8 cellular contexts compared by ENCODE assay signal in genomic region chr17:62892870-62893338, GRCh38.
DNase-seq lines count a peak whose midpoint lies in the region; ATAC-seq, FAIRE-seq and TF ChIP-seq lines count a peak whose summit lies in the region.

No MANE protein-coding gene starts in this region.

- peaks cover 1 to 14% (median 3%) of the 10 kb centered on the region in 5 donors for H3K27me3 Mint-ChIP-seq in naive thymus-derived CD4-positive, alpha-beta T cell

- peak overlapping the region; percentile 3 for H2AFZ ChIP-seq in endothelial cell of umbilical vein (ENCODE audit: low read depth, low read length)

- peak; percentile 90 for FAIRE-seq in endothelial cell of umbilical vein (lab: Jason Lieb, UNC)

- H3K4me1 Mint-ChIP-seq in naive thymus-derived CD4-positive, alpha-beta T cell: peaks cover 0 to 12% (median 8%) of the 10 kb centered on the region in 7 donors

- peak; percentile 1 to 5 for DNase-seq in activated CD4-positive, alpha-beta T cell treated with anti-CD3 and anti-CD28 coated beads for 4 hours
- no peak for DNase-seq in activated CD4-positive, alpha-beta T cell treated with anti-CD3 and anti-CD28 coated beads for 1 hour
- DNase-seq in RWPE1 (ENCODE audit: low spot score): peak; percentile 94
- DNase-seq in endothelial cell of umbilical vein (ENCODE audit: low read depth, low spot score): peak; percentile 83
- peak in 1 of 9 donors; percentile 1 for DNase-seq in naive thymus-derived CD4-positive, alpha-beta T cell
- no peak for DNase-seq in HUDEP-2 (lab: John Stamatoyannopoulos, UW; ENCODE audit: unreplicated experiment in 76 of 76)
- DNase-seq in cerebellum (ENCODE audit: low spot score): no peak

- TF ChIP-seq CTCF in RWPE1 (conservative IDR thresholded peaks at IDR 0.05; ENCODE audit: low read depth): no peak
- TF ChIP-seq CTCF in endothelial cell of umbilical vein (IDR thresholded peaks at IDR 0.05; ENCODE audit: extremely low read depth in 1 of 2, insufficient read depth in 1 of 2, low read depth in 1 of 2, low read length in 2 of 2): no peak

- H3K9me3 ChIP-seq in endothelial cell of umbilical vein (replicated peaks; ENCODE audit: control insufficient read depth, insufficient read depth, low read length): no peaks in the 10 kb centered on the region
- H3K9me3 ChIP-seq in naive thymus-derived CD4-positive, alpha-beta T cell (ENCODE audit: control insufficient read depth in 2 of 3, low read length in 3 of 3): no peaks in the 10 kb centered on the region

- H3K9ac ChIP-seq in endothelial cell of umbilical vein (replicated peaks; ENCODE audit: extremely low read depth, insufficient read depth, low read length): peak overlapping the region; percentile 50

- H3K9me1 ChIP-seq in endothelial cell of umbilical vein (replicated peaks; ENCODE audit: control insufficient read depth, extremely low read depth, insufficient read depth, low read length): no peaks in the 10 kb centered on the region

- H4K20me1 ChIP-seq in endothelial cell of umbilical vein (replicated peaks; ENCODE audit: control insufficient read depth, extremely low read depth, insufficient read depth, low read length): no peaks in the 10 kb centered on the region

- dilution Hi-C loops in endothelial cell of umbilical vein (cut with MboI; ENCODE audit: extremely low pct_ligation_motif_present, low sequenced_read_pairs): no loop called here

- CTCF ChIA-PET in RWPE1 (lab: Yijun Ruan, JAX): no interaction called here
- CTCF ChIA-PET in endothelial cell of umbilical vein (lab: Charles Lee): interaction anchor here (1.4 to 1.8 kb wide), 2 partner anchors 26 to 340 kb away, joined by 3 to 6 read pairs; no protein-coding TSS in a partner anchor
- CTCF ChIA-PET in naive thymus-derived CD4-positive, alpha-beta T cell (lab: Charles Lee): no interaction called here

- H3K27ac ChIP-seq in RWPE1: peak overlapping the region; percentile 91
- peak overlapping the region; percentile 10 for H3K27ac ChIP-seq in endothelial cell of umbilical vein (ENCODE audit: insufficient read depth, low read depth, low read length)
- H3K27ac ChIP-seq in naive thymus-derived CD4-positive, alpha-beta T cell (ENCODE audit: low read depth, low read length): no peak overlapping the region

- no peaks in the 10 kb centered on the region for H3K36me3 ChIP-seq in endothelial cell of umbilical vein (ENCODE audit: control insufficient read depth in 2 of 2, extremely low read depth in 1 of 2, insufficient read depth in 2 of 2, low read length in 2 of 2)
- H3K36me3 ChIP-seq in naive thymus-derived CD4-positive, alpha-beta T cell (ENCODE audit: control insufficient read depth in 2 of 3, insufficient read depth in 3 of 3, low read length in 3 of 3): no peaks in the 10 kb centered on the region

- H3K4me3 ChIP-seq in endothelial cell of umbilical vein (replicated peaks in 1 of 3; ENCODE audit: insufficient read depth in 1 of 3, low read depth in 1 of 3, low read length in 3 of 3): no peak overlapping the region
- H3K4me3 ChIP-seq in naive thymus-derived CD4-positive, alpha-beta T cell (ENCODE audit: low read length): no peak overlapping the region

- H3K79me2 ChIP-seq in endothelial cell of umbilical vein (ENCODE audit: control insufficient read depth, insufficient read depth, low read length): no peaks in the 10 kb centered on the region

- TF ChIP-seq POLR2A in endothelial cell of umbilical vein (IDR thresholded peaks at IDR 0.05; ENCODE audit: low read depth, low read length): no peak

- peak overlapping the region in 3 of 9 donors; percentile 5 to 87 (median 51) for H3K27ac Mint-ChIP-seq in naive thymus-derived CD4-positive, alpha-beta T cell

- intact Hi-C loops in endothelial cell of umbilical vein (cut with micrococcal nuclease): loop anchor here (2.0 to 5.0 kb wide), 2 partner anchors 71 to 74 kb away; partner anchors contain the start of gene TANC2
- intact Hi-C loops in naive thymus-derived CD4-positive, alpha-beta T cell (cut with micrococcal nuclease): loop anchor here in 1 of 2 donors (5.0 kb wide), 1 partner anchor 74 kb away; the partner anchor contains the start of gene TANC2

- no peak overlapping the region for H3K4me3 Mint-ChIP-seq in naive thymus-derived CD4-positive, alpha-beta T cell

- BruUV-seq in endothelial cell of umbilical vein (replicated peaks; lab: Mats Ljungman, UMichigan): no TSS peak

- POLR2A ChIA-PET in RWPE1 (lab: Yijun Ruan, JAX; ENCODE audit: low non-redundant PET): interaction anchor here (0.6 kb wide), 1 partner anchor 15 kb away, joined by 3 read pairs; no protein-coding TSS in a partner anchor
- POLR2A ChIA-PET in endothelial cell of umbilical vein (lab: Charles Lee): no interaction called here
- POLR2A ChIA-PET in naive thymus-derived CD4-positive, alpha-beta T cell (lab: Charles Lee): no interaction called here

- peak overlapping the region; percentile 63 for H3K4me2 ChIP-seq in endothelial cell of umbilical vein (ENCODE audit: insufficient read depth, low read length)

- H3K9me3 Mint-ChIP-seq in naive thymus-derived CD4-positive, alpha-beta T cell: peaks cover 0 to 8% (median 1%) of the 10 kb centered on the region in 11 donors

- ATAC-seq in naive thymus-derived CD4-positive, alpha-beta T cell: peak; percentile 86
- ATAC-seq in HG03571 (IDR thresholded peaks at IDR 0.05; ENCODE audit: unreplicated experiment): no peak

- no peaks in the 10 kb centered on the region for H3K27me3 ChIP-seq in endothelial cell of umbilical vein (ENCODE audit: control insufficient read depth in 2 of 2, insufficient read depth in 2 of 2, low read length in 2 of 2)
- no peaks in the 10 kb centered on the region for H3K27me3 ChIP-seq in naive thymus-derived CD4-positive, alpha-beta T cell (ENCODE audit: control insufficient read depth in 2 of 2, insufficient read depth in 2 of 2, low read length in 2 of 2)

- peaks cover 37% of the 10 kb centered on the region for H3K4me1 ChIP-seq in endothelial cell of umbilical vein (ENCODE audit: control insufficient read depth, extremely low read depth, insufficient read depth, low read length)
- H3K4me1 ChIP-seq in naive thymus-derived CD4-positive, alpha-beta T cell (ENCODE audit: control insufficient read depth in 2 of 2, insufficient read depth in 2 of 2, low read length in 2 of 2): no peaks in the 10 kb centered on the region

- peaks cover 0 to 6% (median 0%) of the 10 kb centered on the region in 5 donors for H3K36me3 Mint-ChIP-seq in naive thymus-derived CD4-positive, alpha-beta T cell

TF ChIP-seq in endothelial cell of umbilical vein, 7 proteins besides CTCF, POLR2A, EP300 and RAD21:
- peak; percentile 75 for TF ChIP-seq FOS (IDR thresholded peaks at IDR 0.05; ENCODE audit: borderline replicate concordance, insufficient read depth, low read length)
- TF ChIP-seq MAX (IDR thresholded peaks at IDR 0.05; ENCODE audit: insufficient read depth, insufficient read length): no peak
- peak; percentile 56 for TF ChIP-seq POLR2AphosphoS5 (IDR thresholded peaks at IDR 0.05; ENCODE audit: insufficient read depth, low read depth, low read length)
TF ChIP-seq in endothelial cell of umbilical vein: peak in this region for 2.

Comparison
In these comparisons a context has a peak if more than half of its experiments do, and no peak if none do; other contexts are left out.
1. DNase-seq: peak in activated CD4-positive, alpha-beta T cell treated with anti-CD3 and anti-CD28 coated beads for 4 hours (2 of 2), RWPE1 (single experiment) and endothelial cell of umbilical vein (single experiment); none in activated CD4-positive, alpha-beta T cell treated with anti-CD3 and anti-CD28 coated beads for 1 hour (single experiment), HUDEP-2 (0 of 76) and cerebellum (single experiment).